In genomic region chr5:181282415-181282814, GRCh38 we compare ENCODE assay signal across 8 cellular contexts. TPM values are rescaled to one million over a fixed set of nuclear protein-coding genes. Genes with fewer than 3 reads are reported as not detected.
A peak's percentile ranks its signal among the peaks of the same experiment; 100 is the strongest.
DNase-seq lines count a peak whose midpoint lies in the region; TF ChIP-seq lines count a peak whose summit lies in the region.
"Not testable (repeated sequence)": the region's sequence is repeated elsewhere in the genome, so short reads cannot be mapped to it uniquely, and the experiment has no call there.

No MANE protein-coding gene starts in this region.

- peaks cover 11 to 15% of the 10 kb centered on the region in 2 experiments; a peak in 3 of 4 replicates for H3K4me1 Mint-ChIP-seq in H9
- peaks cover 14% of the 10 kb centered on the region for H3K4me1 Mint-ChIP-seq in neural progenitor cell

- H3K18ac ChIP-seq in H9 (ENCODE audit: insufficient read length, low read depth, low read length); mesenchymal stem cell (ENCODE audit: low read depth in 1 of 2, low read length in 2 of 2): not testable (repeated sequence)

- H2BK15ac ChIP-seq in H9 (ENCODE audit: low read depth, low read length); mesenchymal stem cell (ENCODE audit: low read depth, poor library complexity, severe bottlenecking): not testable (repeated sequence)

- H3T11ph ChIP-seq in H9 (ENCODE audit: low read length) = not testable (repeated sequence)

- H3K23ac ChIP-seq in H9 (ENCODE audit: insufficient read length, low read depth, low read length); mesenchymal stem cell (ENCODE audit: low read length in 2 of 2): not testable (repeated sequence)

- not testable (repeated sequence) for H2AFZ ChIP-seq in H9 (ENCODE audit: low read length); mesenchymal stem cell (ENCODE audit: low read depth, low read length); neural progenitor cell (replicated peaks); smooth muscle cell (ENCODE audit: low read depth)

- H3K27me3 Mint-ChIP-seq in H9 (ENCODE audit: low read depth); neural progenitor cell (ENCODE audit: insufficient read depth, low read depth): not testable (repeated sequence)

- not testable (repeated sequence) for TF ChIP-seq CTCF in H9 (conservative IDR thresholded peaks at IDR 0.05); cardiac muscle cell (IDR thresholded peaks at IDR 0.05; ENCODE audit: low read depth, low read length); neural progenitor cell (IDR thresholded peaks at IDR 0.05); smooth muscle cell (IDR thresholded peaks at IDR 0.05; ENCODE audit: borderline replicate concordance, insufficient read depth, poor library complexity, severe bottlenecking)

- peak overlapping the region in 1 of 2 experiments; percentile 21; a peak in 3 of 5 replicates for H3K4me3 Mint-ChIP-seq in H9
- H3K4me3 Mint-ChIP-seq in neural progenitor cell = not testable (repeated sequence)

- not testable (repeated sequence) for H3K27me3 ChIP-seq in H9 (ENCODE audit: insufficient read depth, low read length); NT2/D1 (ENCODE audit: insufficient read depth, insufficient read length); ectodermal cell (ENCODE audit: control insufficient read depth, insufficient read depth, low read length, poor library complexity, severe bottlenecking); cardiac muscle cell; iPS-18a (ENCODE audit: control insufficient read depth, insufficient read depth, low read length); mesenchymal stem cell (ENCODE audit: control insufficient read depth in 1 of 2, insufficient read depth in 1 of 2, low read length in 2 of 2); neural progenitor cell; smooth muscle cell (ENCODE audit: low read depth)

- not testable (repeated sequence) for H3K23me2 ChIP-seq in H9 (ENCODE audit: insufficient read length, low read depth, low read length, poor library complexity, severe bottlenecking)

- not testable (repeated sequence) for H3K79me1 ChIP-seq in H9 (ENCODE audit: insufficient read depth, low read depth, low read length, poor library complexity, severe bottlenecking); mesenchymal stem cell (replicated peaks; ENCODE audit: low read length, poor library complexity, severe bottlenecking)

- no CpG with 5 or more reads among the region's 16 CpGs for WGBS in H9 (ENCODE audit: extremely low coverage, insufficient read length, low lambda C conversion rate)
- WGBS in ectodermal cell, 2 experiments = 79 to 83% methylated on average over 15 to 16 of the region's 16 CpGs
- 77% methylated on average over 14 of the region's 16 CpGs for WGBS in mesenchymal stem cell
- 73% methylated on average over 11 of the region's 16 CpGs for WGBS in smooth muscle cell (ENCODE audit: low lambda C conversion rate)

- not testable (repeated sequence) for H4K20me1 ChIP-seq in H9 (ENCODE audit: control insufficient read depth, insufficient read depth, insufficient read length)
- H4K20me1 ChIP-seq in neural progenitor cell (ENCODE audit: low read depth) = peaks cover 50% of the 10 kb centered on the region
- peaks cover 42% of the 10 kb centered on the region for H4K20me1 ChIP-seq in smooth muscle cell (ENCODE audit: low read depth)

- not testable (repeated sequence) for H3K9me3 Mint-ChIP-seq in H9, neural progenitor cell

- H2AK5ac ChIP-seq in H9 (ENCODE audit: insufficient read length, low read length); mesenchymal stem cell (ENCODE audit: low read length, severe bottlenecking): not testable (repeated sequence)

- DNase-seq in H9; NT2/D1 (ENCODE audit: low read depth, low spot score); cardiac muscle cell (ENCODE audit: low read depth in 1 of 2, low spot score in 1 of 2); mesenchymal stem cell; neural progenitor cell (ENCODE audit: low spot score); smooth muscle cell (lab: John Stamatoyannopoulos, UW; ENCODE audit: unreplicated experiment): not testable (repeated sequence)

- H3K56ac ChIP-seq in H9 (ENCODE audit: insufficient read length, low read depth, low read length) = not testable (repeated sequence)

- H3K9ac ChIP-seq in H9 (ENCODE audit: extremely low read depth, insufficient read length, low read length); NT2/D1 (ENCODE audit: insufficient read length, low read depth); iPS-18a (ENCODE audit: low read length); mesenchymal stem cell (ENCODE audit: low read length); neural progenitor cell; smooth muscle cell (ENCODE audit: low read depth): not testable (repeated sequence)

- H3K4ac ChIP-seq in H9 (ENCODE audit: low read depth, low read length); mesenchymal stem cell (ENCODE audit: low read depth in 1 of 2, low read length in 2 of 2): not testable (repeated sequence)

- not testable (repeated sequence) for H4K8ac ChIP-seq in H9 (replicated peaks; ENCODE audit: insufficient read length, low read depth, low read length); mesenchymal stem cell (ENCODE audit: low read length)

- not testable (repeated sequence) for H3F3A ChIP-seq in neural progenitor cell (ENCODE audit: low read depth); smooth muscle cell (ENCODE audit: low read depth)

- H4K5ac ChIP-seq in H9 (ENCODE audit: insufficient read length, low read depth, low read length) = not testable (repeated sequence)

- not testable (repeated sequence) for H2BK120ac ChIP-seq in H9 (ENCODE audit: low read depth, low read length, poor library complexity, severe bottlenecking); mesenchymal stem cell (ENCODE audit: low read depth, low read length)

- H3K4me1 ChIP-seq in H9 (ENCODE audit: insufficient read depth, low read length); NT2/D1 (ENCODE audit: insufficient read depth, insufficient read length); ectodermal cell (ENCODE audit: control insufficient read depth, insufficient read depth, low read length); cardiac muscle cell (ENCODE audit: low read depth); iPS-18a (ENCODE audit: control insufficient read depth, low read depth, low read length); neural progenitor cell; smooth muscle cell (ENCODE audit: low read depth): not testable (repeated sequence)
- peaks cover 22% of the 10 kb centered on the region for H3K4me1 ChIP-seq in mesenchymal stem cell (ENCODE audit: control insufficient read depth, insufficient read depth, low read depth, low read length)

- not testable (repeated sequence) for H4K91ac ChIP-seq in H9 (ENCODE audit: insufficient read length, low read depth, low read length); mesenchymal stem cell (ENCODE audit: low read length)

- H3K9me3 ChIP-seq in H9 (ENCODE audit: control insufficient read depth, low read depth, low read length); ectodermal cell (ENCODE audit: control insufficient read depth, low read length); cardiac muscle cell (ENCODE audit: low read depth); iPS-18a (ENCODE audit: control insufficient read depth, low read depth, low read length); mesenchymal stem cell (ENCODE audit: control insufficient read depth, low read length); neural progenitor cell (ENCODE audit: low read depth); smooth muscle cell (replicated peaks; ENCODE audit: low read depth): not testable (repeated sequence)
- peaks cover 29% of the 10 kb centered on the region; the same call in 1 of the 2 replicates for H3K9me3 ChIP-seq in NT2/D1 (ENCODE audit: insufficient read depth, low read length)

- not testable (repeated sequence) for H3K27ac Mint-ChIP-seq in H9, neural progenitor cell

- H3K36me3 ChIP-seq in NT2/D1 (ENCODE audit: insufficient read depth, insufficient read length, low read length) (peaks cover 17% of the 10 kb centered on the region), iPS-18a (ENCODE audit: control insufficient read depth, low read depth, low read length) (peaks cover 12% of the 10 kb centered on the region), mesenchymal stem cell (ENCODE audit: control insufficient read depth in 1 of 2, insufficient read depth in 2 of 2, low read depth in 1 of 2, low read length in 2 of 2) (peaks cover 0 to 32% of the 10 kb centered on the region in 2 experiments)
- H3K36me3 ChIP-seq in ectodermal cell (ENCODE audit: control insufficient read depth, insufficient read depth, low read length); cardiac muscle cell; neural progenitor cell; smooth muscle cell (ENCODE audit: low read depth): not testable (repeated sequence)

- not testable (repeated sequence) for H2BK12ac ChIP-seq in H9 (ENCODE audit: insufficient read length, low read depth, low read length); mesenchymal stem cell (ENCODE audit: low read length in 2 of 2)

- H3K4me2 ChIP-seq in H9 (ENCODE audit: insufficient read depth, insufficient read length, low read length) = peak overlapping the region; percentile 83
- peak overlapping the region; percentile 98 for H3K4me2 ChIP-seq in mesenchymal stem cell (ENCODE audit: low read length, poor library complexity, severe bottlenecking)
- H3K4me2 ChIP-seq in neural progenitor cell = peak overlapping the region; percentile 90
- peak overlapping the region; percentile 89 for H3K4me2 ChIP-seq in smooth muscle cell

- not testable (repeated sequence) for H2BK5ac ChIP-seq in H9 (ENCODE audit: insufficient read length, low read length); mesenchymal stem cell (ENCODE audit: low read depth, low read length, poor library complexity, severe bottlenecking)

- H3K14ac ChIP-seq in H9 (ENCODE audit: insufficient read depth, low read length) = not testable (repeated sequence)
- H3K14ac ChIP-seq in mesenchymal stem cell (ENCODE audit: low read length in 2 of 2) = peak overlapping the region in 1 of 2 experiments; percentile 57

- H3K36me3 Mint-ChIP-seq in H9 (ENCODE audit: insufficient read depth in 1 of 3, low read depth in 3 of 3) = peaks cover 10 to 30% (median 27%) of the 10 kb centered on the region in 3 experiments; a peak in 6 of 7 replicates
- not testable (repeated sequence) for H3K36me3 Mint-ChIP-seq in neural progenitor cell

- H3K27ac ChIP-seq in H9 (ENCODE audit: insufficient read length, low read depth, low read length); ectodermal cell (ENCODE audit: insufficient read depth, low read depth, low read length, poor library complexity, severe bottlenecking); cardiac muscle cell; iPS-18a (ENCODE audit: low read length); mesenchymal stem cell (ENCODE audit: low read length, poor library complexity, severe bottlenecking); neural progenitor cell; smooth muscle cell (ENCODE audit: low read depth): not testable (repeated sequence)

- H2BK20ac ChIP-seq in H9 (ENCODE audit: low read depth, low read length, poor library complexity, severe bottlenecking) = not testable (repeated sequence)

- not testable (repeated sequence) for H3K79me2 ChIP-seq in H9 (ENCODE audit: insufficient read depth, low read length)
- peaks cover 85% of the 10 kb centered on the region for H3K79me2 ChIP-seq in neural progenitor cell (ENCODE audit: low read depth)
- H3K79me2 ChIP-seq in smooth muscle cell (ENCODE audit: low read depth) = peaks cover 18% of the 10 kb centered on the region

- H3K4me3 ChIP-seq in NT2/D1 (ENCODE audit: insufficient read length, low read depth) (peak overlapping the region; percentile 65), ectodermal cell (ENCODE audit: insufficient read depth, low read depth, low read length) (peak overlapping the region; percentile 73), cardiac muscle cell (peak overlapping the region; percentile 43), iPS-18a (ENCODE audit: low read length) (peak overlapping the region; percentile 94), mesenchymal stem cell (ENCODE audit: insufficient read depth in 1 of 2, low read depth in 1 of 2, low read length in 2 of 2) (peak overlapping the region in 1 of 2 experiments; percentile 71), neural progenitor cell (peak overlapping the region; percentile 83), smooth muscle cell (peak overlapping the region; percentile 73)

RNA-seq across cellular contexts. Expression of gene TRIM52, which starts 21.5 kb away (rescaled TPM):
- total RNA-seq in H9 (2021) (5.1 and 5.7 TPM in 2 replicates), cardiac muscle cell (10.4 and 12.3 TPM in 2 replicates), neural progenitor cell (ENCODE audit: low replicate concordance) (7.9 and 9.4 TPM in 2 replicates), smooth muscle cell (5.0 and 6.9 TPM in 2 replicates)
- 7.6 TPM for polyA plus RNA-seq in ectodermal cell (2013, experiment 1 of 4)
- 8.3 TPM for polyA plus RNA-seq in ectodermal cell (2013, experiment 2 of 4)
- 8.0 TPM for polyA plus RNA-seq in ectodermal cell (2013, experiment 3 of 4)
- 7.6 TPM for polyA plus RNA-seq in ectodermal cell (2013, experiment 4 of 4)
- polyA plus RNA-seq in cardiac muscle cell (9.5 and 10.5 TPM in 2 replicates), smooth muscle cell (3.2 and 4.8 TPM in 2 replicates)
- 4.2 TPM for polyA plus RNA-seq in mesenchymal stem cell (2013, experiment 1 of 2)
- polyA plus RNA-seq in mesenchymal stem cell (2013, experiment 2 of 2) = 4.0 TPM

RNA-seq across cellular contexts. Expression of gene RACK1, which starts 38.7 kb away (rescaled TPM):
- total RNA-seq in H9 (2021) = 2,548 and 2,552 TPM in 2 replicates
- polyA plus RNA-seq in ectodermal cell (2013, experiment 1 of 4) = 2,522 TPM
- 2,564 TPM for polyA plus RNA-seq in ectodermal cell (2013, experiment 2 of 4)
- polyA plus RNA-seq in ectodermal cell (2013, experiment 3 of 4) = 2,558 TPM
- polyA plus RNA-seq in ectodermal cell (2013, experiment 4 of 4) = 2,793 TPM
- 2,235 and 2,267 TPM in 2 replicates for total RNA-seq in cardiac muscle cell
- polyA plus RNA-seq in cardiac muscle cell = 803 and 899 TPM in 2 replicates
- 2,784 TPM for polyA plus RNA-seq in mesenchymal stem cell (2013, experiment 1 of 2)
- 2,751 TPM for polyA plus RNA-seq in mesenchymal stem cell (2013, experiment 2 of 2)
- total RNA-seq in neural progenitor cell (ENCODE audit: low replicate concordance) = 2,816 and 3,567 TPM in 2 replicates
- total RNA-seq in smooth muscle cell = 2,098 and 2,144 TPM in 2 replicates
- polyA plus RNA-seq in smooth muscle cell = 617 and 686 TPM in 2 replicates

RNA-seq across cellular contexts. Expression of gene TRIM41, which starts 59.3 kb away (rescaled TPM):
- total RNA-seq in H9 (2021) (33.5 and 34.2 TPM in 2 replicates), cardiac muscle cell (29.4 and 30.1 TPM in 2 replicates), neural progenitor cell (ENCODE audit: low replicate concordance) (8.1 and 24.2 TPM in 2 replicates), smooth muscle cell (6.3 and 7.5 TPM in 2 replicates)
- polyA plus RNA-seq in ectodermal cell (2013, experiment 1 of 4) = 34.7 TPM
- 33.6 TPM for polyA plus RNA-seq in ectodermal cell (2013, experiment 2 of 4)
- 24.6 TPM for polyA plus RNA-seq in ectodermal cell (2013, experiment 3 of 4)
- 32.7 TPM for polyA plus RNA-seq in ectodermal cell (2013, experiment 4 of 4)
- polyA plus RNA-seq in cardiac muscle cell (3.4 and 5.4 TPM in 2 replicates), smooth muscle cell (2.4 and 2.6 TPM in 2 replicates)
- 19.1 TPM for polyA plus RNA-seq in mesenchymal stem cell (2013, experiment 1 of 2)
- 19.0 TPM for polyA plus RNA-seq in mesenchymal stem cell (2013, experiment 2 of 2)
